Comparison of ENCODE assay signal across 9 cellular contexts in genomic region chr2:135664623-135665068, GRCh38.
A peak's percentile ranks its signal among the peaks of the same experiment; 100 is the strongest.
DNase-seq lines count a peak whose midpoint lies in the region; ATAC-seq and TF ChIP-seq lines count a peak whose summit lies in the region.
"Had no signal": no experiment of that assay in that cellular context is flagged by ENCODE, and none has a peak within 500 bp of the region (broad histone marks: within the 10 kb centered on the region; RNA-seq: fewer than 3 reads in every experiment).

No MANE protein-coding gene starts in this region.

- peaks cover 31% of the 10 kb centered on the region for H3K4me1 Mint-ChIP-seq in activated CD4-positive, alpha-beta T cell treated with anti-CD3 and anti-CD28 coated beads, Interleukin-2, amount 10 ng/mL, durations not matched to agents 24 days and 14 days
- H3K4me1 Mint-ChIP-seq in nephron progenitor cell, result peaks cover 4% of the 10 kb centered on the region

- no peak for DNase-seq in activated CD4-positive, alpha-beta T cell treated with anti-CD3 and anti-CD28 coated beads, Interleukin-2, amount 10 ng/mL, durations not matched to agents 24 days and 14 days
- no peak for DNase-seq in activated CD4-positive, alpha-beta T cell treated with anti-CD3 and anti-CD28 coated beads, Interleukin-2, amount 50 U/mL, for 4 hours
- DNase-seq in NCI-H526 (lab: John Stamatoyannopoulos, UW), result peak; percentile 43 to 52
- no peak for DNase-seq in nephron progenitor cell
- no peak for DNase-seq in A172 (ENCODE audit: low spot score)
- no peak for DNase-seq in GM03348 (ENCODE audit: low spot score)
- no peak for DNase-seq in NCI-H1092 (lab: John Stamatoyannopoulos, UW)
- DNase-seq: left lung had no signal

- H3K4me3 Mint-ChIP-seq in activated CD4-positive, alpha-beta T cell treated with anti-CD3 and anti-CD28 coated beads, Interleukin-2, amount 10 ng/mL, durations not matched to agents 24 days and 14 days, result no peak overlapping the region
- no peak overlapping the region for H3K4me3 Mint-ChIP-seq in nephron progenitor cell

- peak; percentile 91 for ATAC-seq in HG02610 (IDR thresholded peaks at IDR 0.05; ENCODE audit: unreplicated experiment)
- ATAC-seq: left lung had no signal

- peak overlapping the region; percentile 79 for H3K27ac Mint-ChIP-seq in activated CD4-positive, alpha-beta T cell treated with anti-CD3 and anti-CD28 coated beads, Interleukin-2, amount 10 ng/mL, durations not matched to agents 24 days and 14 days
- H3K27ac Mint-ChIP-seq in nephron progenitor cell, result peak overlapping the region; percentile 50

- no peaks in the 10 kb centered on the region for H3K9me3 Mint-ChIP-seq in activated CD4-positive, alpha-beta T cell treated with anti-CD3 and anti-CD28 coated beads, Interleukin-2, amount 10 ng/mL, durations not matched to agents 24 days and 14 days
- no peaks in the 10 kb centered on the region for H3K9me3 Mint-ChIP-seq in nephron progenitor cell

- no peaks in the 10 kb centered on the region for H3K27me3 Mint-ChIP-seq in activated CD4-positive, alpha-beta T cell treated with anti-CD3 and anti-CD28 coated beads, Interleukin-2, amount 10 ng/mL, durations not matched to agents 24 days and 14 days
- H3K27me3 Mint-ChIP-seq in nephron progenitor cell (ENCODE audit: low read depth, poor library complexity), result no peaks in the 10 kb centered on the region

- no peak for TF ChIP-seq CTCF in nephron progenitor cell (IDR thresholded peaks at IDR 0.05)

- H3K36me3 Mint-ChIP-seq in activated CD4-positive, alpha-beta T cell treated with anti-CD3 and anti-CD28 coated beads, Interleukin-2, amount 10 ng/mL, durations not matched to agents 24 days and 14 days (ENCODE audit: low read depth), result peaks cover 39% of the 10 kb centered on the region
- peaks cover 29% of the 10 kb centered on the region for H3K36me3 Mint-ChIP-seq in nephron progenitor cell (ENCODE audit: low read depth)

- intact Hi-C loops in activated CD4-positive, alpha-beta T cell treated with anti-CD3 and anti-CD28 coated beads, Interleukin-2, amount 10 ng/mL, durations not matched to agents 24 days and 14 days (cut with micrococcal nuclease), result loop anchor here (1.0 to 10.0 kb wide), 9 partner anchors 14 to 718 kb away; partner anchors contain the start of genes R3HDM1, RAB3GAP1, UBXN4 and ZRANB3

Comparison
In these comparisons a context has a peak if more than half of its experiments do, and no peak if none do; other contexts are left out.
1. DNase-seq: peak in NCI-H526 (2 of 2); none in activated CD4-positive, alpha-beta T cell treated with anti-CD3 and anti-CD28 coated beads, Interleukin-2, amount 10 ng/mL, durations not matched to agents 24 days and 14 days (single experiment), activated CD4-positive, alpha-beta T cell treated with anti-CD3 and anti-CD28 coated beads, Interleukin-2, amount 50 U/mL, for 4 hours (0 of 2), nephron progenitor cell (single experiment), A172 (single experiment), GM03348 (single experiment) and NCI-H1092 (single experiment).